In genomic region chr10:103931603-103932002, GRCh38 we compare ENCODE assay signal across 24 cellular contexts.
"Had no signal": no experiment of that assay in that cellular context is flagged by ENCODE, and none has a peak within 500 bp of the region (broad histone marks: within the 10 kb centered on the region; RNA-seq: fewer than 3 reads in every experiment).

No MANE protein-coding gene starts in this region.

- H2AFZ ChIP-seq: hepatocyte had no signal

- H3K4me2 ChIP-seq: hepatocyte, smooth muscle cell had no signal

- H3K27me3 ChIP-seq: gastrocnemius medialis, heart left ventricle, hepatocyte, neutrophil, pancreas, right atrium auricular region, testis, tibial artery, upper lobe of left lung had no signal

- H3K27ac ChIP-seq: coronary artery, gastrocnemius medialis, heart left ventricle, hepatocyte, neutrophil, pancreas, right atrium auricular region, testis, tibial artery, upper lobe of left lung had no signal

- H3K36me3 ChIP-seq: gastrocnemius medialis, heart left ventricle, neutrophil, pancreas, right atrium auricular region, tibial artery, upper lobe of left lung had no signal

- DNase-seq: dermis blood vessel endothelial cell; effector memory CD4-positive, alpha-beta T cell; gastrocnemius medialis; heart left ventricle; kidney glomerular epithelial cell; left colon; natural killer cell; pancreas; stimulated activated CD4-positive, alpha-beta T cell treated with anti-CD3 and anti-CD28 coated beads, Interleukin-12 subunit alpha, Interleukin-12 subunit beta, amount 100 ng/mL, for 4 hours; stimulated activated CD4-positive, alpha-beta T cell treated with anti-CD3 and anti-CD28 coated beads, Interleukin-1b, Interleukin-23, amount 100 ng/mL, for 48 hours; stimulated activated CD4-positive, alpha-beta T cell treated with anti-CD3 and anti-CD28 coated beads, Interleukin-4, amount 100 ng/mL, for 1 hour; stimulated activated CD8-positive, alpha-beta memory T cell treated with anti-CD3 and anti-CD28 coated beads, Interleukin-4, amount 100 ng/mL, for 48 hours; stimulated activated naive CD4-positive, alpha-beta T cell; substantia nigra; testis; tibial artery; upper lobe of left lung had no signal

- H3K4me3 ChIP-seq: coronary artery, gastrocnemius medialis, heart left ventricle, hepatocyte, lung, pancreas, right atrium auricular region, smooth muscle cell, testis, tibial artery, upper lobe of left lung had no signal

- H3K4me1 ChIP-seq: gastrocnemius medialis, right atrium auricular region, testis, tibial artery, upper lobe of left lung had no signal

- ATAC-seq: gastrocnemius medialis, heart left ventricle, left colon, natural killer cell, pancreas, sciatic nerve had no signal

- H3K9me3 ChIP-seq: gastrocnemius medialis, heart left ventricle, neutrophil, pancreas, right atrium auricular region, testis, tibial artery, upper lobe of left lung had no signal
